ENCODE assay signal across 23 cellular contexts in the genomic region with DNA sequence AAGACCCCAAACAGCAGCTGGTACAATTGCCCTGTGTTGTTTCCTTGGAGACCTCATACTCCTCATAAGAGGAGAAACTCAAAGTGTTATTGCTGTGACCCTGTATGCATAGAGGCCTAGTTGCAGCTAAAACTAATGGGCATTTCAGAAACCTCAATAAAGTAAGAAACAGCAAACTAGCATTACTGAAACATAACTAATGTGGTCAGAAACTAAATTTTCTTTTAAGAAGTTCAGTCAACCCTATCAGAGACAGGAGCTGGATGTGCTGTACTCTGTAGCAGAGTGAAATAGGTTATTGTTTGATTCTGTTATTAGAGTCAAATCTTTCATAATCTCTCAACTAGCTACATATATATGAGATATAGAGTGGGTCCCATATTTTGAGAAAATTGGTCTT.
"Had no signal": no experiment of that assay in that cellular context is flagged by ENCODE, and none has a peak within 500 bp of the region (broad histone marks: within the 10 kb centered on the region; RNA-seq: fewer than 3 reads in every experiment).

No MANE protein-coding gene starts in this region.

- H3K27ac ChIP-seq: dorsolateral prefrontal cortex, epithelial cell of prostate, gastrocnemius medialis, ovary, psoas muscle, sigmoid colon, stomach, thyroid gland had no signal

- H3K36me3 ChIP-seq: gastrocnemius medialis, ovary, sigmoid colon, stomach, thyroid gland had no signal

- H3K4me1 ChIP-seq: gastrocnemius medialis, psoas muscle, sigmoid colon, stomach, thyroid gland had no signal

- H3K4me3 ChIP-seq: dorsolateral prefrontal cortex, gastrocnemius medialis, lung, ovary, psoas muscle, sigmoid colon, stomach, thyroid gland had no signal

- ATAC-seq: esophagus mucosa; gastrocnemius medialis; left lobe of liver; natural killer cell; psoas muscle; right cardiac atrium; stimulated activated effector memory CD8-positive, alpha-beta T cell treated with anti-CD3 and anti-CD28 coated beads, Interleukin-12 subunit alpha, Interleukin-12 subunit beta, amount 100 ng/mL, for 72 hours had no signal

- H3K9me3 ChIP-seq: gastrocnemius medialis, ovary, psoas muscle, sigmoid colon, thyroid gland had no signal

- DNase-seq: dorsolateral prefrontal cortex; effector CD4-positive, alpha-beta T cell; endodermal cell; foreskin fibroblast; gastrocnemius medialis; head of caudate nucleus; natural killer cell; occipital lobe; ovary; posterior cingulate gyrus; psoas muscle; right cardiac atrium; sigmoid colon; stimulated activated CD4-positive, alpha-beta T cell treated with anti-CD3 and anti-CD28 coated beads, Interleukin-2, amount 100 ng/mL, for 24 hours; stimulated activated CD4-positive, alpha-beta T cell treated with anti-CD3 and anti-CD28 coated beads, Interleukin-4, amount 100 ng/mL, for 24 hours; stimulated activated naive CD4-positive, alpha-beta T cell treated with Interleukin-2 at 50 U/mL for 16 hours; stomach; thyroid gland had no signal

- H3K27me3 ChIP-seq: ovary, sigmoid colon, stomach, thyroid gland had no signal
